ENCODE assay signal across 18 cellular contexts in the genomic region with DNA sequence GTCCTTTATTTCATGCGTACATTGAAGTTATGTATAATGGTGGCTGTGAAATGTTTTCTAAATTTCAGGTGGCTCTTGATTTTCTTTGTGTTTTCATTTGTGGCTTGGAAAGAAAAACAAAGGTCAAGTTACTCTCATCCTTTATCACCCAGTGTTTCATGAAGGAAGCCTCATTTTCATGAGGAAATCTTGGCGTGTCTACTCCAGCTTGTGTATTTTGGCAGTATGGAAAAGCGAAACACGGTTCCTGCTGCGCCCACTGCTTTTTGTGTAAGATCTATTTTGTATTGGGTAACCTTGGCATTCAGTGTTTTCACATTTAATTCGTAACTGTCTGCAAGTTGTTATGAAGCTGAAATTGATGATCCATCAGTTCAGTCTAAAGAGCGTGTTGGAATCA.
DNase-seq lines count a peak whose midpoint lies in the region; ATAC-seq and TF ChIP-seq lines count a peak whose summit lies in the region.
"Had no signal": no experiment of that assay in that cellular context is flagged by ENCODE, and none has a peak within 500 bp of the region (broad histone marks: within the 10 kb centered on the region; RNA-seq: fewer than 3 reads in every experiment).

No MANE protein-coding gene starts in this region.

- H3K4me3 ChIP-seq in choroid plexus epithelial cell (ENCODE audit: low read depth, low read length) (no peak overlapping the region), right lobe of liver (no peak overlapping the region), aorta (ENCODE audit: low read length in 2 of 2) (no peak overlapping the region)

- H3K9me3 ChIP-seq in right lobe of liver (no peaks in the 10 kb centered on the region), aorta (ENCODE audit: control insufficient read depth, low read length) (no peaks in the 10 kb centered on the region)

- H3K27me3 ChIP-seq in right lobe of liver = no peaks in the 10 kb centered on the region
- no peaks in the 10 kb centered on the region for H3K27me3 ChIP-seq in aorta (ENCODE audit: control insufficient read depth in 1 of 2, insufficient read depth in 2 of 2, low read length in 1 of 2)
- H3K27me3 ChIP-seq: foreskin keratinocyte had no signal

- H3K36me3 ChIP-seq in right lobe of liver (peaks cover 0 to 2% (median 0%) of the 10 kb centered on the region in 4 donors), aorta (ENCODE audit: control insufficient read depth in 1 of 2, insufficient read depth in 2 of 2, low read length in 1 of 2) (no peaks in the 10 kb centered on the region)

- TF ChIP-seq CTCF in choroid plexus epithelial cell (conservative IDR thresholded peaks at IDR 0.05; ENCODE audit: low read depth, low read length) (no peak), right lobe of liver (IDR thresholded peaks at IDR 0.05) (no peak), omental fat pad (IDR thresholded peaks at IDR 0.05) (no peak)

- H3K4me3 Mint-ChIP-seq in stimulated activated naive CD8-positive, alpha-beta T cell treated with anti-CD3 and anti-CD28 coated beads, Interleukin-15, amount 100 ng/mL, for 72 hours = no peak overlapping the region
- H3K4me3 Mint-ChIP-seq: activated naive CD4-positive, alpha-beta T cell treated with anti-CD3 and anti-CD28 coated beads, Interleukin-2, amount 50 U/mL, for 24 hours; T-helper 1 cell treated with Interleukin-12 subunit alpha and Interleukin-12 subunit beta and Interleukin-4 antibody, amounts not matched to agents 30 μg/mL and 1 μg/mL, for 36 hours had no signal

- H3K27ac ChIP-seq in right lobe of liver (peak overlapping the region; percentile 4 to 47 (median 6)), aorta (ENCODE audit: low read depth in 1 of 2, low read length in 2 of 2) (no peak overlapping the region)
- H3K27ac ChIP-seq: foreskin keratinocyte had no signal

- DNase-seq in cardiac septum (ENCODE audit: low spot score) (peak; percentile 64), Right ventricle myocardium superior (no peak), choroid plexus epithelial cell (ENCODE audit: low read depth) (peak; percentile 86), right lobe of liver (peak in 1 of 3 donors; percentile 67), aorta (no peak), ecto neural progenitor cell (ENCODE audit: low spot score) (no peak), omental fat pad (ENCODE audit: low spot score) (no peak)
- no peak for DNase-seq in stimulated activated naive CD8-positive, alpha-beta T cell treated with anti-CD3 and anti-CD28 coated beads, Interleukin-15, amount 100 ng/mL, for 72 hours
- DNase-seq: activated CD4-positive, alpha-beta T cell treated with anti-CD3 and anti-CD28 coated beads, Interleukin-2, amount 50 U/mL, for 48 hours; DMS53; effector CD4-positive, alpha-beta T cell; foreskin keratinocyte; NCI-H187 treated with DMSO at 0.1 percent for 48 hours; NCI-H69; SIG-M5; stimulated activated naive CD4-positive, alpha-beta T cell had no signal

- ATAC-seq in Right ventricle myocardium superior (ENCODE audit: poor library complexity) = no peak
- ATAC-seq in right lobe of liver = peak; percentile 83 to 92 (median 88)
- peak; percentile 20 for ATAC-seq in aorta (ENCODE audit: low FRiP score)
- ATAC-seq in stimulated activated naive CD8-positive, alpha-beta T cell treated with anti-CD3 and anti-CD28 coated beads, Interleukin-15, amount 100 ng/mL, for 72 hours = no peak
- no peak for ATAC-seq in omental fat pad (ENCODE audit: low FRiP score)
- ATAC-seq: foreskin keratinocyte had no signal

- H3K4me1 ChIP-seq in right lobe of liver = peaks cover 0 to 36% (median 7%) of the 10 kb centered on the region in 4 donors
- no peaks in the 10 kb centered on the region for H3K4me1 ChIP-seq in aorta (ENCODE audit: control insufficient read depth in 1 of 2, insufficient read depth in 2 of 2, low read length in 2 of 2)
- H3K4me1 ChIP-seq: foreskin keratinocyte had no signal

- H3K9me3 Mint-ChIP-seq in stimulated activated naive CD8-positive, alpha-beta T cell treated with anti-CD3 and anti-CD28 coated beads, Interleukin-15, amount 100 ng/mL, for 72 hours = no peaks in the 10 kb centered on the region
- H3K9me3 Mint-ChIP-seq: activated naive CD4-positive, alpha-beta T cell treated with anti-CD3 and anti-CD28 coated beads, Interleukin-2, amount 50 U/mL, for 24 hours; T-helper 1 cell treated with Interleukin-12 subunit alpha and Interleukin-12 subunit beta and Interleukin-4 antibody, amounts not matched to agents 30 μg/mL and 1 μg/mL, for 36 hours had no signal

- 14% methylated on average over 7 of the region's 7 CpGs for WGBS in right lobe of liver (ENCODE audit: insufficient coverage, low coverage, low lambda C conversion rate, missing lambda C conversion rate)
- 51 to 57% methylated on average over 7 of the region's 7 CpGs for WGBS in aorta, 2 donors

- H3K27ac Mint-ChIP-seq in stimulated activated naive CD8-positive, alpha-beta T cell treated with anti-CD3 and anti-CD28 coated beads, Interleukin-15, amount 100 ng/mL, for 72 hours = no peak overlapping the region
- H3K27ac Mint-ChIP-seq: activated naive CD4-positive, alpha-beta T cell treated with anti-CD3 and anti-CD28 coated beads, Interleukin-2, amount 50 U/mL, for 24 hours; T-helper 1 cell treated with Interleukin-12 subunit alpha and Interleukin-12 subunit beta and Interleukin-4 antibody, amounts not matched to agents 30 μg/mL and 1 μg/mL, for 36 hours had no signal

- TF ChIP-seq POLR2A in right lobe of liver (IDR thresholded peaks at IDR 0.05) = no peak

- H3K4me1 Mint-ChIP-seq in stimulated activated naive CD8-positive, alpha-beta T cell treated with anti-CD3 and anti-CD28 coated beads, Interleukin-15, amount 100 ng/mL, for 72 hours = no peaks in the 10 kb centered on the region
- H3K4me1 Mint-ChIP-seq: activated naive CD4-positive, alpha-beta T cell treated with anti-CD3 and anti-CD28 coated beads, Interleukin-2, amount 50 U/mL, for 24 hours had no signal

- H3K27me3 Mint-ChIP-seq in stimulated activated naive CD8-positive, alpha-beta T cell treated with anti-CD3 and anti-CD28 coated beads, Interleukin-15, amount 100 ng/mL, for 72 hours = peaks cover 8% of the 10 kb centered on the region

- intact Hi-C loops in cardiac septum (cut with DNase I) = no loop called here
- intact Hi-C loops in Right ventricle myocardium superior (cut with DNase I) = no loop called here
- intact Hi-C loops in right lobe of liver (cut with DNase I) = no loop called here
- intact Hi-C loops in aorta (cut with DNase I) = no loop called here

Comparison
In these comparisons a context has a peak if more than half of its experiments do, and no peak if none do; other contexts are left out.
1. DNase-seq: peak in cardiac septum (single experiment) and choroid plexus epithelial cell (single experiment); none in Right ventricle myocardium superior (single experiment), aorta (0 of 2), stimulated activated naive CD8-positive, alpha-beta T cell treated with anti-CD3 and anti-CD28 coated beads, Interleukin-15, amount 100 ng/mL, for 72 hours (0 of 2), ecto neural progenitor cell (single experiment) and omental fat pad (single experiment).
2. ATAC-seq: peak in right lobe of liver (4 of 4) and aorta (single experiment); none in Right ventricle myocardium superior (single experiment), stimulated activated naive CD8-positive, alpha-beta T cell treated with anti-CD3 and anti-CD28 coated beads, Interleukin-15, amount 100 ng/mL, for 72 hours (single experiment) and omental fat pad (single experiment).
3. H3K27ac ChIP-seq: peak in right lobe of liver (3 of 3); none in aorta (0 of 2).